ENCODE assay signal across 8 cellular contexts in genomic region chr2:113283704-113284284, GRCh38. TPM values are rescaled to one million over a fixed set of nuclear protein-coding genes. Genes with fewer than 3 reads are reported as not detected.
DNase-seq lines count a peak whose midpoint lies in the region; ATAC-seq and TF ChIP-seq lines count a peak whose summit lies in the region.

No MANE protein-coding gene starts in this region.

- no peaks in the 10 kb centered on the region for H3K36me3 Mint-ChIP-seq in CD4-positive, alpha-beta T cell (ENCODE audit: low read depth)
- H3K36me3 Mint-ChIP-seq in activated CD4-positive, alpha-beta memory T cell treated with anti-CD3 and anti-CD28 coated beads for 36 hours, result no peaks in the 10 kb centered on the region

- CTCF ChIA-PET in Panc1 (lab: Charles Lee), result interaction anchor here (0.6 to 0.7 kb wide), 2 partner anchors 13 to 34 kb away, joined by 4 to 5 read pairs; no protein-coding TSS in a partner anchor
- CTCF ChIA-PET in CD4-positive, alpha-beta T cell (lab: Charles Lee), result interaction anchor here (0.7 kb wide), 1 partner anchor 22 kb away, joined by 3 read pairs; no protein-coding TSS in a partner anchor
- CTCF ChIA-PET in activated CD4-positive, alpha-beta memory T cell treated with anti-CD3 and anti-CD28 coated beads for 36 hours (lab: Charles Lee), result no interaction called here

- H2AFZ ChIP-seq in fibroblast of lung (ENCODE audit: low read length), result peak overlapping the region; percentile 18

- no peaks in the 10 kb centered on the region for H3K9me3 Mint-ChIP-seq in CD4-positive, alpha-beta T cell
- no peaks in the 10 kb centered on the region for H3K9me3 Mint-ChIP-seq in activated CD4-positive, alpha-beta memory T cell treated with anti-CD3 and anti-CD28 coated beads for 36 hours

- POLR2A ChIA-PET in Panc1 (lab: Charles Lee), result interaction anchor here (0.6 kb wide), 2 partner anchors 10 to 42 kb away, joined by 6 to 11 read pairs; no protein-coding TSS in a partner anchor
- POLR2A ChIA-PET in CD4-positive, alpha-beta T cell (lab: Charles Lee), result no interaction called here
- POLR2A ChIA-PET in activated CD4-positive, alpha-beta memory T cell treated with anti-CD3 and anti-CD28 coated beads for 36 hours (lab: Charles Lee), result no interaction called here

- H3K27ac ChIP-seq in Panc1 (ENCODE audit: low read length) (peak overlapping the region; percentile 26; the same call in 1 of the 2 replicates), fibroblast of lung (ENCODE audit: insufficient read depth, low read length) (peak overlapping the region; percentile 69)
- H3K27ac ChIP-seq in CD4-positive, alpha-beta T cell (ENCODE audit: low read depth, low read length), result no peak overlapping the region

- H3K9me3 ChIP-seq in Panc1 (ENCODE audit: control insufficient read depth, insufficient read depth, low read depth, low read length) (no peaks in the 10 kb centered on the region), fibroblast of lung (ENCODE audit: control insufficient read depth, insufficient read depth, low read depth, low read length) (no peaks in the 10 kb centered on the region)
- no peaks in the 10 kb centered on the region for H3K9me3 ChIP-seq in CD4-positive, alpha-beta T cell (ENCODE audit: control insufficient read depth, low read length)

- no peaks in the 10 kb centered on the region for H4K20me1 ChIP-seq in fibroblast of lung (ENCODE audit: control insufficient read depth, extremely low read depth, insufficient read depth, low read length)

- no peaks in the 10 kb centered on the region for H3K27me3 ChIP-seq in Panc1 (ENCODE audit: control insufficient read depth, insufficient read depth, low read length)
- H3K27me3 ChIP-seq in fibroblast of lung (ENCODE audit: control insufficient read depth, insufficient read depth, low read length), result peaks cover 6% of the 10 kb centered on the region
- peaks cover 9% of the 10 kb centered on the region for H3K27me3 ChIP-seq in CD4-positive, alpha-beta T cell (ENCODE audit: control insufficient read depth, insufficient read depth, low read length)

- no peak overlapping the region for H3K4me3 Mint-ChIP-seq in CD4-positive, alpha-beta T cell
- no peak overlapping the region for H3K4me3 Mint-ChIP-seq in activated CD4-positive, alpha-beta memory T cell treated with anti-CD3 and anti-CD28 coated beads for 36 hours

- H3K4me3 ChIP-seq in Panc1 (ENCODE audit: low read depth in 2 of 2, low read length in 2 of 2) (no peak overlapping the region), fibroblast of lung (replicated peaks in 1 of 4; ENCODE audit: control extremely low read depth in 1 of 4, insufficient read depth in 1 of 4, low read depth in 3 of 4, low read length in 4 of 4) (no peak overlapping the region)

- no peaks in the 10 kb centered on the region for H3K36me3 ChIP-seq in Panc1 (ENCODE audit: control insufficient read depth, insufficient read depth, low read length)
- H3K36me3 ChIP-seq in fibroblast of lung (ENCODE audit: control insufficient read depth, insufficient read depth, low read length), result no peaks in the 10 kb centered on the region

- DNase-seq in AG09319 (ENCODE audit: extremely low read depth, low read depth), result peak; percentile 53
- DNase-seq in Panc1 (ENCODE audit: low read depth, low spot score), result peak; percentile 15
- peak; percentile 84 to 96 for DNase-seq in fibroblast of lung (ENCODE audit: low read depth in 2 of 2)
- DNase-seq in occipital lobe (lab: John Stamatoyannopoulos, UW), result peak; percentile 9
- no peak for DNase-seq in stimulated activated naive CD4-positive, alpha-beta T cell treated with Interleukin-2 at 50 U/mL for 16 hours (lab: John Stamatoyannopoulos, UW)
- no peak for DNase-seq in CD4-positive, alpha-beta T cell
- DNase-seq in activated CD4-positive, alpha-beta memory T cell treated with anti-CD3 and anti-CD28 coated beads for 36 hours, result no peak

- ATAC-seq in Panc1 (peak; percentile 92), GM19395 (IDR thresholded peaks at IDR 0.05; ENCODE audit: unreplicated experiment) (no peak)
- ATAC-seq in CD4-positive, alpha-beta T cell (ENCODE audit: poor library complexity), result no peak

- TF ChIP-seq CTCF in AG09319 (IDR thresholded peaks at IDR 0.05; ENCODE audit: low read depth, low read length) (no peak), Panc1 (IDR thresholded peaks at IDR 0.05) (no peak), fibroblast of lung (conservative IDR thresholded peaks at IDR 0.05 in 1 of 2, IDR thresholded peaks at IDR 0.05 in 1 of 2; ENCODE audit: low read depth in 1 of 2, low read length in 2 of 2) (no peak)
- no peak for TF ChIP-seq CTCF in CD4-positive, alpha-beta T cell (IDR thresholded peaks at IDR 0.05)

- no peak overlapping the region for H3K27ac Mint-ChIP-seq in CD4-positive, alpha-beta T cell
- H3K27ac Mint-ChIP-seq in activated CD4-positive, alpha-beta memory T cell treated with anti-CD3 and anti-CD28 coated beads for 36 hours, result no peak overlapping the region

- H3K9ac ChIP-seq in fibroblast of lung (ENCODE audit: insufficient read depth, low read length), result no peak overlapping the region

- peak overlapping the region; percentile 64 for H3K4me2 ChIP-seq in fibroblast of lung (ENCODE audit: extremely low read depth, insufficient read depth, low read length)

- no peaks in the 10 kb centered on the region for H3K4me1 Mint-ChIP-seq in CD4-positive, alpha-beta T cell (ENCODE audit: low read depth)
- no peaks in the 10 kb centered on the region for H3K4me1 Mint-ChIP-seq in activated CD4-positive, alpha-beta memory T cell treated with anti-CD3 and anti-CD28 coated beads for 36 hours (ENCODE audit: low read depth)

- H3K4me1 ChIP-seq in Panc1 (ENCODE audit: control insufficient read depth, insufficient read depth, low read length) (peaks cover 11% of the 10 kb centered on the region), fibroblast of lung (ENCODE audit: control insufficient read depth, extremely low read depth, insufficient read depth, low read length) (peaks cover 16% of the 10 kb centered on the region)

- BruUV-seq in Panc1 (replicated peaks; lab: Mats Ljungman, UMichigan), result no TSS peak

- intact Hi-C loops in Panc1 (cut with micrococcal nuclease; ENCODE audit: unreplicated experiment), result no loop called here
- intact Hi-C loops in CD4-positive, alpha-beta T cell (cut with DNase I, micrococcal nuclease), result no loop called here
- intact Hi-C loops in activated CD4-positive, alpha-beta memory T cell treated with anti-CD3 and anti-CD28 coated beads for 36 hours (cut with micrococcal nuclease), result no loop called here

- no peaks in the 10 kb centered on the region for H3K79me2 ChIP-seq in fibroblast of lung (ENCODE audit: control insufficient read depth, insufficient read depth, low read length)

- peaks cover 29% of the 10 kb centered on the region for H3K27me3 Mint-ChIP-seq in CD4-positive, alpha-beta T cell
- H3K27me3 Mint-ChIP-seq in activated CD4-positive, alpha-beta memory T cell treated with anti-CD3 and anti-CD28 coated beads for 36 hours, result peaks cover 5% of the 10 kb centered on the region

- in situ Hi-C loops in Panc1 (cut with HindIII; ENCODE audit: low pct_unique_long_range_greater_than_20kb, low sequenced_read_pairs), result no loop called here

RNA-seq across cellular contexts. Expression of gene PAX8, which starts 5.1 kb away (rescaled TPM):
- total RNA-seq in Panc1 (2021; ENCODE audit: unreplicated experiment) (0.15 TPM), fibroblast of lung (0.50 and 0.51 TPM in 2 replicates), occipital lobe (not detected)
- not detected for polyA plus RNA-seq in Panc1 (2012; ENCODE audit: insufficient read length)
- 0.26 and 0.28 TPM in 2 replicates for polyA plus RNA-seq in fibroblast of lung
- polyA plus RNA-seq in fibroblast of lung (2012), result 0.63 and 1.9 TPM in 2 replicates
- 0.52 and 2.3 TPM in 2 replicates for polyA minus RNA-seq in fibroblast of lung (ENCODE audit: low replicate concordance)
- total RNA-seq in CD4-positive, alpha-beta T cell, result under 1 TPM; 0.36 to 0.52 TPM
- 1 to 10 TPM; 2.6 to 4.1 TPM for total RNA-seq in activated CD4-positive, alpha-beta memory T cell treated with anti-CD3 and anti-CD28 coated beads for 36 hours

Comparison
In these comparisons a context has a peak if more than half of its experiments do, and no peak if none do; other contexts are left out.
1. DNase-seq: peak in AG09319 (single experiment), Panc1 (single experiment), fibroblast of lung (2 of 2) and occipital lobe (single experiment); none in stimulated activated naive CD4-positive, alpha-beta T cell treated with Interleukin-2 at 50 U/mL for 16 hours (single experiment), CD4-positive, alpha-beta T cell (0 of 10) and activated CD4-positive, alpha-beta memory T cell treated with anti-CD3 and anti-CD28 coated beads for 36 hours (single experiment).